8 cellular contexts compared by ENCODE assay signal in the genomic region with DNA sequence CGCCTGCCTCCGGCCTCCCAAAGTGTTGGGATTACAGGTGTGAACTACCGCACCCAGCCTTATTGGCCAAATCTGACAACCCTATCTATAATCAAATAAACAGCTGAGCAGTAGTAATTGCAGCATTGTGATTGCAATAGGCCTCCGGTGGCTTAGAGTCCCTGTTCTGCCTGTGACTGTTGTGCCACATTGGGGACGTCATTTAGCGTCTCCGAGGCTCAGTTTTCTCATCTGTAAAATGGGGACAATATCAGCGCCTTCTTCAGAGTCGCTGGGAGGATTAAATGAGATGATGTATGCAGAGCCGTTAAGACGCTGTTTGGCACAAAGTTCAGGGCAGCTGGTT. TPM values are rescaled to one million over a fixed set of nuclear protein-coding genes. Genes with fewer than 3 reads are reported as not detected.
DNase-seq lines count a peak whose midpoint lies in the region; ATAC-seq, FAIRE-seq and TF ChIP-seq lines count a peak whose summit lies in the region.

No MANE protein-coding gene starts in this region.

- no CpG with 5 or more reads among the region's 11 CpGs for WGBS in iPS DF 6.9 (ENCODE audit: insufficient coverage, insufficient read length)
- WGBS in smooth muscle cell (ENCODE audit: low lambda C conversion rate), result 83% methylated on average over 11 of the region's 11 CpGs

- H3K9ac ChIP-seq in smooth muscle cell (ENCODE audit: low read depth), result peak overlapping the region; percentile 75

- H3K4me2 ChIP-seq in smooth muscle cell, result peak overlapping the region; percentile 93

- peaks cover under 1% of the 10 kb centered on the region for H3K36me3 Mint-ChIP-seq in activated T-helper 17 cell treated with anti-CD3 and anti-CD28 coated beads, Interleukin-2, amount 50 U/mL, for 72 hours (ENCODE audit: low read depth)

- H3K27me3 Mint-ChIP-seq in activated T-helper 17 cell treated with anti-CD3 and anti-CD28 coated beads, Interleukin-2, amount 50 U/mL, for 72 hours, result no peaks in the 10 kb centered on the region

- H3K27me3 ChIP-seq in iPS DF 6.9 (ENCODE audit: control insufficient read depth, insufficient read depth, low read length), result peaks cover 15% of the 10 kb centered on the region; the same call in 1 of the 2 replicates
- no peaks in the 10 kb centered on the region for H3K27me3 ChIP-seq in smooth muscle cell (ENCODE audit: low read depth)

- H3K36me3 ChIP-seq in iPS DF 6.9 (ENCODE audit: control insufficient read depth, insufficient read depth, low read length), result no peaks in the 10 kb centered on the region
- no peaks in the 10 kb centered on the region for H3K36me3 ChIP-seq in smooth muscle cell (ENCODE audit: low read depth)

- peaks cover 40% of the 10 kb centered on the region for H3K4me1 Mint-ChIP-seq in activated T-helper 17 cell treated with anti-CD3 and anti-CD28 coated beads, Interleukin-2, amount 50 U/mL, for 72 hours

- no peak for ATAC-seq in activated T-helper 17 cell treated with anti-CD3 and anti-CD28 coated beads, Interleukin-2, amount 50 U/mL, for 72 hours (replicated peaks)

- H3K9me3 Mint-ChIP-seq in activated T-helper 17 cell treated with anti-CD3 and anti-CD28 coated beads, Interleukin-2, amount 50 U/mL, for 72 hours, result no peaks in the 10 kb centered on the region

- no peak for DNase-seq in HFF-Myc (ENCODE audit: extremely low read depth, low read depth)
- DNase-seq in iPS DF 6.9 (ENCODE audit: low read depth, low spot score), result no peak
- DNase-seq in smooth muscle cell (lab: John Stamatoyannopoulos, UW; ENCODE audit: unreplicated experiment), result no peak
- no peak for DNase-seq in NCI-H82 treated with DMSO at 0.1 percent for 48 hours (lab: John Stamatoyannopoulos, UW; ENCODE audit: unreplicated experiment)
- DNase-seq in HK-2 (ENCODE audit: unreplicated experiment), result no peak
- no peak for DNase-seq in urothelium cell line (ENCODE audit: low spot score)
- no peak for DNase-seq in A172 (ENCODE audit: low spot score)

- H3K4me3 ChIP-seq in HFF-Myc (replicated peaks; ENCODE audit: low read depth, low read length), result peak overlapping the region; percentile 81
- peak overlapping the region; percentile 68; the same call in 1 of the 2 replicates for H3K4me3 ChIP-seq in iPS DF 6.9 (ENCODE audit: low read length)
- H3K4me3 ChIP-seq in smooth muscle cell, result peak overlapping the region; percentile 86

- H3K4me1 ChIP-seq in iPS DF 6.9 (ENCODE audit: control insufficient read depth, insufficient read depth, low read length) (peaks cover 2% of the 10 kb centered on the region), smooth muscle cell (ENCODE audit: low read depth) (peaks cover 13% of the 10 kb centered on the region)

- FAIRE-seq in urothelium cell line (lab: Jason Lieb, UNC), result no peak

- H3K27ac Mint-ChIP-seq in activated T-helper 17 cell treated with anti-CD3 and anti-CD28 coated beads, Interleukin-2, amount 50 U/mL, for 72 hours, result no peak overlapping the region

- peaks cover 18% of the 10 kb centered on the region for H4K20me1 ChIP-seq in smooth muscle cell (ENCODE audit: low read depth)

- peaks cover 42% of the 10 kb centered on the region for H3K79me2 ChIP-seq in smooth muscle cell (ENCODE audit: low read depth)

- H3K27ac ChIP-seq in iPS DF 6.9 (ENCODE audit: low read length), result no peak overlapping the region
- peak overlapping the region; percentile 81 for H3K27ac ChIP-seq in smooth muscle cell (ENCODE audit: low read depth)

- peaks cover 24% of the 10 kb centered on the region for H3F3A ChIP-seq in smooth muscle cell (ENCODE audit: low read depth)

- H2AFZ ChIP-seq in smooth muscle cell (ENCODE audit: low read depth), result no peak overlapping the region

- H3K4me3 Mint-ChIP-seq in activated T-helper 17 cell treated with anti-CD3 and anti-CD28 coated beads, Interleukin-2, amount 50 U/mL, for 72 hours, result peak overlapping the region; percentile 65

- no peaks in the 10 kb centered on the region for H3K9me3 ChIP-seq in iPS DF 6.9 (ENCODE audit: control insufficient read depth, insufficient read depth, low read length)
- H3K9me3 ChIP-seq in smooth muscle cell (replicated peaks; ENCODE audit: low read depth), result no peaks in the 10 kb centered on the region

- TF ChIP-seq CTCF in HFF-Myc (IDR thresholded peaks at IDR 0.05; ENCODE audit: low read depth, low read length, missing control alignments) (no peak), smooth muscle cell (IDR thresholded peaks at IDR 0.05; ENCODE audit: borderline replicate concordance, insufficient read depth, poor library complexity, severe bottlenecking) (no peak)

RNA-seq across cellular contexts. Expression of a gene that starts 0.5 kb away (rescaled TPM):
- 10 to 100 TPM; 42.8 to 73.0 TPM for total RNA-seq in activated T-helper 17 cell treated with anti-CD3 and anti-CD28 coated beads, Interleukin-2, amount 50 U/mL, for 72 hours
- total RNA-seq in smooth muscle cell, result 213 and 229 TPM in 2 replicates
- 182 and 210 TPM in 2 replicates for polyA plus RNA-seq in smooth muscle cell
- total RNA-seq in A172 (2014; rRNA removed; shearing (Covaris generic)), result 432 and 455 TPM in 2 replicates

RNA-seq across cellular contexts. Expression of a gene that starts 46.3 kb away (rescaled TPM):
- not detected for total RNA-seq in activated T-helper 17 cell treated with anti-CD3 and anti-CD28 coated beads, Interleukin-2, amount 50 U/mL, for 72 hours
- total RNA-seq in smooth muscle cell, result not detected in 2 replicates
- polyA plus RNA-seq in smooth muscle cell, result 0.74 TPM in 1 of 2 replicates, not detected in the other
- not detected in 2 replicates for total RNA-seq in A172 (2014; rRNA removed; shearing (Covaris generic))
